14 cellular contexts compared by ENCODE assay signal in the genomic region with DNA sequence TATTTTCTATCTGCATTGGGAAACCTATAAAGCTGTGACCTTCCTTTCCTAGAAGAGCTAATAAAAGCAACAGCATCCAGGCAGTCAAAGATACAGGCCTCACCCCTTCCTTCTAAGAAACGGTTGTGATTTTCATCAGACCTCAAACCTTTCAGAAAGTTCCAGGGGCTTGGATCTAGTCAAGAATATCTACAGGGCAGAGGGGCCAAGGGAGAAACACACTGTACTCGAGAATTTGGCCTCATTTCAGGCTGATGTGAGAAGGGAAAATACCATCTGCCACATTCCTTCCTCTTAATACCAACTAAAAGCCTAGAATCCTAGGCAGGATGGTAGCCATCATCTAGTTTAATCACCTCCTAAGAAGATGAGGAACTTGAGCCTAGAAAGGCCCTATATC. TPM values are rescaled to one million over a fixed set of nuclear protein-coding genes. Genes with fewer than 3 reads are reported as not detected.
A peak's percentile ranks its signal among the peaks of the same experiment; 100 is the strongest.
DNase-seq lines count a peak whose midpoint lies in the region; ATAC-seq lines count a peak whose summit lies in the region.
"Had no signal": no experiment of that assay in that cellular context is flagged by ENCODE, and none has a peak within 500 bp of the region (broad histone marks: within the 10 kb centered on the region; RNA-seq: fewer than 3 reads in every experiment).

No MANE protein-coding gene starts in this region.

- no peaks in the 10 kb centered on the region for H3K9me3 Mint-ChIP-seq in CD4-positive, alpha-beta memory T cell
- no peaks in the 10 kb centered on the region for H3K9me3 Mint-ChIP-seq in activated naive CD8-positive, alpha-beta T cell treated with anti-CD3 and anti-CD28 coated beads, Interleukin-2, amount 50 U/mL, for 24 hours

- no peaks in the 10 kb centered on the region for H3K36me3 ChIP-seq in CD4-positive, alpha-beta memory T cell (ENCODE audit: insufficient read depth, low read length)
- H3K36me3 ChIP-seq: BLaER1 treated with 17β-estradiol and CSF1 and Interleukin-3, amounts not matched to agents 10 nM and 100 nM; breast epithelium had no signal

- no peak for DNase-seq in CD4-positive, alpha-beta memory T cell
- DNase-seq in activated naive CD8-positive, alpha-beta T cell treated with anti-CD3 and anti-CD28 coated beads, Interleukin-2, amount 50 U/mL, for 24 hours, result no peak
- DNase-seq in effector CD4-positive, alpha-beta T cell, result no peak
- no peak for DNase-seq in stimulated activated CD8-positive, alpha-beta memory T cell treated with anti-CD3 and anti-CD28 coated beads, Interleukin-4, amount 100 ng/mL, for 48 hours
- DNase-seq in NCI-H1417 (lab: John Stamatoyannopoulos, UW), result no peak
- DNase-seq: activated T-cell treated with anti-CD3 and anti-CD28 coated beads for 4 hours, NCI-H82, retina, SHP77 had no signal

- no peaks in the 10 kb centered on the region for H3K9me3 ChIP-seq in CD4-positive, alpha-beta memory T cell (ENCODE audit: control insufficient read depth in 1 of 2, low read length in 2 of 2)
- H3K9me3 ChIP-seq: breast epithelium had no signal

- H3K36me3 Mint-ChIP-seq in CD4-positive, alpha-beta memory T cell, result no peaks in the 10 kb centered on the region
- H3K36me3 Mint-ChIP-seq in activated naive CD8-positive, alpha-beta T cell treated with anti-CD3 and anti-CD28 coated beads, Interleukin-2, amount 50 U/mL, for 24 hours (ENCODE audit: low read depth), result no peaks in the 10 kb centered on the region

- no peaks in the 10 kb centered on the region for H3K27me3 ChIP-seq in CD4-positive, alpha-beta memory T cell (ENCODE audit: insufficient read depth, low read length)
- H3K27me3 ChIP-seq: breast epithelium had no signal

- no peak overlapping the region for H3K27ac ChIP-seq in CD4-positive, alpha-beta memory T cell (ENCODE audit: low read depth, low read length)
- H3K27ac ChIP-seq: BLaER1 treated with 17β-estradiol and CSF1 and Interleukin-3, amounts not matched to agents 10 nM and 100 nM; breast epithelium had no signal

- H3K4me3 ChIP-seq in CD4-positive, alpha-beta memory T cell (ENCODE audit: low read length in 2 of 2), result no peak overlapping the region
- H3K4me3 ChIP-seq: BLaER1 treated with 17β-estradiol and CSF1 and Interleukin-3, amounts not matched to agents 10 nM and 100 nM; breast epithelium had no signal

- H3K4me1 Mint-ChIP-seq in CD4-positive, alpha-beta memory T cell, result peaks cover 25 to 37% (median 32%) of the 10 kb centered on the region in 4 donors
- peaks cover 27% of the 10 kb centered on the region for H3K4me1 Mint-ChIP-seq in activated naive CD8-positive, alpha-beta T cell treated with anti-CD3 and anti-CD28 coated beads, Interleukin-2, amount 50 U/mL, for 24 hours

- H3K4me3 Mint-ChIP-seq in CD4-positive, alpha-beta memory T cell, result peak overlapping the region in 4 of 8 donors; percentile 10 to 45 (median 20)
- H3K4me3 Mint-ChIP-seq in activated naive CD8-positive, alpha-beta T cell treated with anti-CD3 and anti-CD28 coated beads, Interleukin-2, amount 50 U/mL, for 24 hours, result no peak overlapping the region

- POLR2A ChIA-PET in CD4-positive, alpha-beta memory T cell (lab: Charles Lee; ENCODE audit: partially characterized antibody), result no interaction called here

- no peaks in the 10 kb centered on the region for H3K27me3 Mint-ChIP-seq in CD4-positive, alpha-beta memory T cell
- peaks cover 5% of the 10 kb centered on the region for H3K27me3 Mint-ChIP-seq in activated naive CD8-positive, alpha-beta T cell treated with anti-CD3 and anti-CD28 coated beads, Interleukin-2, amount 50 U/mL, for 24 hours

- ATAC-seq in GM19397 (IDR thresholded peaks at IDR 0.05; ENCODE audit: unreplicated experiment) (peak; percentile 6), HG03457 (IDR thresholded peaks at IDR 0.05; ENCODE audit: unreplicated experiment) (peak; percentile 1), GM18870 (IDR thresholded peaks at IDR 0.05; ENCODE audit: unreplicated experiment) (no peak)
- no peak for ATAC-seq in activated naive CD8-positive, alpha-beta T cell treated with anti-CD3 and anti-CD28 coated beads, Interleukin-2, amount 50 U/mL, for 24 hours

- H3K27ac Mint-ChIP-seq in CD4-positive, alpha-beta memory T cell, result peak overlapping the region; percentile 63 to 84 (median 76)
- H3K27ac Mint-ChIP-seq in activated naive CD8-positive, alpha-beta T cell treated with anti-CD3 and anti-CD28 coated beads, Interleukin-2, amount 50 U/mL, for 24 hours, result peak overlapping the region; percentile 75

- peaks cover 26% of the 10 kb centered on the region for H3K4me1 ChIP-seq in CD4-positive, alpha-beta memory T cell (ENCODE audit: insufficient read depth, low read length)
- H3K4me1 ChIP-seq: breast epithelium had no signal

- CTCF ChIA-PET in CD4-positive, alpha-beta memory T cell (lab: Charles Lee; ENCODE audit: partially characterized antibody), result interaction anchor here (0.7 to 1.3 kb wide), 6 partner anchors 10 to 29 kb away, joined by 3 to 5 read pairs (median 4); partner anchors contain the start of gene BCL6

- intact Hi-C loops in CD4-positive, alpha-beta memory T cell (cut with micrococcal nuclease), result no loop called here

RNA-seq across cellular contexts. Expression of gene BCL6, which starts 24.5 kb away (rescaled TPM):
- total RNA-seq in CD4-positive, alpha-beta memory T cell, result 10 to 100 TPM; 31.4 to 34.8 TPM
- polyA plus RNA-seq in CD4-positive, alpha-beta memory T cell, result 1 to 10 TPM; 1.1 to 1.8 TPM

Comparison
In these comparisons a context has a peak if more than half of its experiments do, and no peak if none do; other contexts are left out.
1. ATAC-seq: peak in GM19397 (single experiment) and HG03457 (single experiment); none in activated naive CD8-positive, alpha-beta T cell treated with anti-CD3 and anti-CD28 coated beads, Interleukin-2, amount 50 U/mL, for 24 hours (single experiment) and GM18870 (single experiment).